12 cellular contexts compared by ENCODE assay signal in genomic region chr2:38613126-38613848, GRCh38. TPM values are rescaled to one million over a fixed set of nuclear protein-coding genes. Genes with fewer than 3 reads are reported as not detected.
DNase-seq lines count a peak whose midpoint lies in the region; TF ChIP-seq lines count a peak whose summit lies in the region.
"Had no signal": no experiment of that assay in that cellular context is flagged by ENCODE, and none has a peak within 500 bp of the region (broad histone marks: within the 10 kb centered on the region; RNA-seq: fewer than 3 reads in every experiment).

No MANE protein-coding gene starts in this region.

- 48 to 62% (median 53%) methylated on average over 10 of the region's 10 CpGs for WGBS in stomach, 5 donors

- H3K4me3 ChIP-seq in HL-60 (replicated peaks; ENCODE audit: insufficient read depth, low read length) = no peak overlapping the region
- no peak overlapping the region for H3K4me3 ChIP-seq in foreskin fibroblast (ENCODE audit: low read depth in 1 of 2, low read length in 2 of 2)
- no peak overlapping the region for H3K4me3 ChIP-seq in stomach
- H3K4me3 ChIP-seq: spleen, thyroid gland had no signal

- H3K27ac ChIP-seq in HL-60 (replicated peaks) (peak overlapping the region; percentile 75), stomach (peak overlapping the region in 2 of 5 donors; percentile 16 to 54)
- H3K27ac ChIP-seq: thyroid gland had no signal

- TF ChIP-seq CTCF in HL-60 (IDR thresholded peaks at IDR 0.05; ENCODE audit: insufficient read depth, low read length) (no peak), foreskin fibroblast (IDR thresholded peaks at IDR 0.05; ENCODE audit: low read depth, low read length) (no peak), stomach (IDR thresholded peaks at IDR 0.05) (no peak)

- DNase-seq in HL-60 (ENCODE audit: low read depth in 1 of 2, low spot score in 1 of 2) (peak in 1 of 2 experiments; percentile 77), SIG-M5 treated with dmso at 0.1 percent for 504 hours (lab: John Stamatoyannopoulos, UW; ENCODE audit: unreplicated experiment) (peak; percentile 68), foreskin fibroblast (peak; percentile 34 to 76), pons (ENCODE audit: low spot score) (peak; percentile 53), stomach (no peak), retina (no peak)
- no peak for DNase-seq in activated naive CD4-positive, alpha-beta T cell (lab: John Stamatoyannopoulos, UW)
- DNase-seq in activated CD4-positive, CD25-positive, alpha-beta regulatory T cell treated with anti-CD3 and anti-CD28 coated beads, Interleukin-2, amount 50 U/mL, for 72 hours = no peak
- DNase-seq: naive B cell, spleen, T1000, thyroid gland had no signal

- intact Hi-C loops in stomach (cut with DNase I; ENCODE audit: low total_unique reads) = no loop called here

- TF ChIP-seq POLR2A in stomach (IDR thresholded peaks at IDR 0.05) = no peak

- peaks cover 0 to 30% (median 11%) of the 10 kb centered on the region in 4 donors for H3K4me1 ChIP-seq in stomach
- H3K4me1 ChIP-seq: thyroid gland had no signal

- no peaks in the 10 kb centered on the region for H3K9me3 ChIP-seq in stomach
- H3K9me3 ChIP-seq: thyroid gland had no signal

- no peaks in the 10 kb centered on the region for H3K27me3 ChIP-seq in HL-60 (ENCODE audit: insufficient read depth, poor library complexity, severe bottlenecking)
- no peaks in the 10 kb centered on the region for H3K27me3 ChIP-seq in stomach
- H3K27me3 ChIP-seq: thyroid gland had no signal

- H3K36me3 ChIP-seq in stomach = no peaks in the 10 kb centered on the region
- H3K36me3 ChIP-seq: spleen, thyroid gland had no signal

- no peak for TF ChIP-seq EP300 in stomach (IDR thresholded peaks at IDR 0.05)

RNA-seq across cellular contexts. Expression of gene HNRNPLL, which starts 10.6 kb away (rescaled TPM):
- 10 to 100 TPM; 22.9 to 97.9 (median 39.1) TPM for total RNA-seq in stomach
- polyA plus RNA-seq in stomach = 10 to 100 TPM; 12.2 to 13.6 (median 13.0) TPM

RNA-seq across cellular contexts. Expression of gene GALM, which starts 52.6 kb away (rescaled TPM):
- total RNA-seq in stomach = 10 to 100 TPM in 1 of 5 donors, 1 to 10 TPM in 3, not detected in 1; 2.2 to 17.8 (median 6.7) TPM
- polyA plus RNA-seq in stomach = 10 to 100 TPM in 2 of 3 donors, 1 to 10 TPM in 1; 7.6 to 15.3 (median 12.3) TPM

Comparison
In these comparisons a context has a peak if more than half of its experiments do, and no peak if none do; other contexts are left out.
1. DNase-seq: peak in SIG-M5 treated with dmso at 0.1 percent for 504 hours (single experiment), foreskin fibroblast (2 of 2) and pons (single experiment); none in stomach (single experiment), activated naive CD4-positive, alpha-beta T cell (0 of 4), activated CD4-positive, CD25-positive, alpha-beta regulatory T cell treated with anti-CD3 and anti-CD28 coated beads, Interleukin-2, amount 50 U/mL, for 72 hours (single experiment) and retina (single experiment).